In the genomic region with DNA sequence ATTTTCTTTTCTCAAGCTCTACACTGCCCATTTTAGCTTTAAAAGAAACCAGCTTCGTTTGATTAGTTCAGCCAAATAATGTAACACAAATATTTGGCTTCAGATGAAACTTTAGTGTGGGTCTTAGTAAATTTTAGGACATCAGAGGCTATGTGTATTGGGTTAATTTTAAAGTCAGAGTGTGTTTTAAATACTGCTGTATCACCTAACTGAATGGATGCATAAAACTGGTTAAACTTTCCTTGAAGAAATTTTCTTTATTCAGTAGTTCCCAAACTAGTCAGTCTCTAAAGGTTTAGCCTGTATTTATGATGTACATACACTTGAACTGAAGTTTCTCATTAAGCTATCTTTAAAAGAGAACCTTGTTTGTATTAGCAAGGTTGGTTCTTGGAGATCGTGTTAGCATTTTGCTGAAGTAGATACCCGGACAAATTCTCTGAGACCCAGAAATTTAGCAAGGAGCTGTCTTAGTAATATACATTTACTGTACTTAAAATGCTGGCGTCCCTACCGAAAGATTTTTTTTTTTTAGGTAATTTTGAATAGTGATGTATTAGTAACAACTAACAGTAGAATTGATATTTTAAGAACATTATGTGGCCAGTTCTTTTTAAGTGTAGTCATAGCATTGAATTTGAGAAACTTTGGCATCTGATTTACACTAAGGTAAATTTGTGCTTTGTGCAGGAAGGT, we compare ENCODE assay signal across 8 cellular contexts. TPM values are rescaled to one million over a fixed set of nuclear protein-coding genes. Genes with fewer than 3 reads are reported as not detected.
DNase-seq lines count a peak whose midpoint lies in the region; ATAC-seq and TF ChIP-seq lines count a peak whose summit lies in the region.

No MANE protein-coding gene starts in this region.

- DNase-seq in right atrium auricular region (ENCODE audit: low spot score) (no peak), left ventricle myocardium superior (no peak), brain microvascular endothelial cell (no peak), anterior cingulate cortex (lab: John Stamatoyannopoulos, UW) (no peak), iPS-NIHi11 (ENCODE audit: low spot score) (no peak)

- in situ Hi-C loops in brain microvascular endothelial cell (cut with HindIII; ENCODE audit: low pct_ligation_motif_present, low sequenced_read_pairs), result no loop called here

- TF ChIP-seq CTCF in right atrium auricular region (IDR thresholded peaks at IDR 0.05) (no peak), brain microvascular endothelial cell (IDR thresholded peaks at IDR 0.05; ENCODE audit: low read depth, low read length, missing control alignments) (no peak)

- H3K4me1 ChIP-seq in right atrium auricular region (peaks cover 0 to 31% of the 10 kb centered on the region in 2 donors), mononuclear cell (ENCODE audit: insufficient read depth, low read length) (peaks cover 27% of the 10 kb centered on the region)

- ATAC-seq in left ventricle myocardium superior (no peak), GM18867 (IDR thresholded peaks at IDR 0.05; ENCODE audit: unreplicated experiment) (no peak), GM21515 (IDR thresholded peaks at IDR 0.05; ENCODE audit: unreplicated experiment) (no peak)

- H3K27ac ChIP-seq in right atrium auricular region (peak overlapping the region; percentile 97 to 99), brain microvascular endothelial cell (peak overlapping the region; percentile 67)

- H3K27me3 ChIP-seq in right atrium auricular region, result no peaks in the 10 kb centered on the region
- H3K27me3 ChIP-seq in brain microvascular endothelial cell (replicated peaks), result no peaks in the 10 kb centered on the region
- H3K27me3 ChIP-seq in mononuclear cell (ENCODE audit: insufficient read depth, low read length), result no peaks in the 10 kb centered on the region

- H3K36me3 ChIP-seq in right atrium auricular region (no peaks in the 10 kb centered on the region), brain microvascular endothelial cell (replicated peaks) (no peaks in the 10 kb centered on the region)

- H3K9me3 ChIP-seq in right atrium auricular region (no peaks in the 10 kb centered on the region), mononuclear cell (ENCODE audit: low read depth, low read length) (no peaks in the 10 kb centered on the region)

- intact Hi-C loops in left ventricle myocardium superior (cut with micrococcal nuclease), result no loop called here

- H3K4me3 ChIP-seq in right atrium auricular region (peak overlapping the region; percentile 89 to 97), brain microvascular endothelial cell (ENCODE audit: low read depth, low read length) (peak overlapping the region; percentile 87), mononuclear cell (ENCODE audit: low read length) (peak overlapping the region; percentile 82)

RNA-seq across cellular contexts. Expression of gene DIPK2A, which starts 2.7 kb away (rescaled TPM):
- total RNA-seq in right atrium auricular region, result 10 to 100 TPM; 10.0 to 21.5 TPM
- 6.3 TPM for total RNA-seq in left ventricle myocardium superior
- 52.9 TPM for total RNA-seq in mononuclear cell
